8 cellular contexts compared by ENCODE assay signal in the genomic region with DNA sequence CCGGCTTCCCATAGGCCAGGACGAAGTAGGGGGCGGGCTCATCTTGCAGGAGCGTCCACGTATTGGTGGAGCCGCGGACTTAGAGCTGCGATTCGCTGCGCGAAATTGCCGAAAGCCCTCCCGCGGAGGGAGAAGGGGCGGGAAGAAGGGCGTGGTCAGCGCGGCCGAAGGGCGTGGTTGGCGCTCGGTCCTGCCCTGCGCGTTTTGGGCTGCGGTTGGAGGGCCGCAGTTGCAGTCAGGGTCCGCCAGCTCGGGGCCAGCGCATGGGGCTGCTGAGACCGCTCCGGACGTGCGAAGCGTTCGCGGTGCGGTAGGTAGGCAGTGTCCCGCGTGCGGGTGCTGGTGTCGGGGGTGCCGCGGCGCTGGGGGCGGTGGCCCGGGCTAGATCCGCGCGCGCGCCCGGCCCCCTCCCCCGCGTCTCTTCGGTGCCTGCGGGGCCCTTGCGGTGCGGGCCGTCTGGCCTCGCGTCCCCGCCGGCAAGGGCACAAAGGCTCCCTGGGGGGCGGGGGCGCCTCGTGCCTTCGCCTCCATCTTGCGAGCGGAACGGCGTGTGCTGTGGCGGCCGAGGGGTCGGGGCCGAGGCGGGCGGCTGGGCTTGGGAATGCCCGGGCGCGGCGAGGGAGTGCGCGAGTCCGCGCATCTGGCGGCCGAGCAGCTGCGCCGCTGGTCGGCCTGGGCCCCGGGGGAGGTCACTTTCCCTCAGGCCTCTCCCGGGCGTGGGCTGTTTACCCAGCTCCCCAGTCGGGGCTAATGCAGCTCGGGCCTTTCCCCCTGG. TPM values are rescaled to one million over a fixed set of nuclear protein-coding genes. Genes with fewer than 3 reads are reported as not detected.
DNase-seq lines count a peak whose midpoint lies in the region; ATAC-seq and TF ChIP-seq lines count a peak whose summit lies in the region.

A gene with protein sequence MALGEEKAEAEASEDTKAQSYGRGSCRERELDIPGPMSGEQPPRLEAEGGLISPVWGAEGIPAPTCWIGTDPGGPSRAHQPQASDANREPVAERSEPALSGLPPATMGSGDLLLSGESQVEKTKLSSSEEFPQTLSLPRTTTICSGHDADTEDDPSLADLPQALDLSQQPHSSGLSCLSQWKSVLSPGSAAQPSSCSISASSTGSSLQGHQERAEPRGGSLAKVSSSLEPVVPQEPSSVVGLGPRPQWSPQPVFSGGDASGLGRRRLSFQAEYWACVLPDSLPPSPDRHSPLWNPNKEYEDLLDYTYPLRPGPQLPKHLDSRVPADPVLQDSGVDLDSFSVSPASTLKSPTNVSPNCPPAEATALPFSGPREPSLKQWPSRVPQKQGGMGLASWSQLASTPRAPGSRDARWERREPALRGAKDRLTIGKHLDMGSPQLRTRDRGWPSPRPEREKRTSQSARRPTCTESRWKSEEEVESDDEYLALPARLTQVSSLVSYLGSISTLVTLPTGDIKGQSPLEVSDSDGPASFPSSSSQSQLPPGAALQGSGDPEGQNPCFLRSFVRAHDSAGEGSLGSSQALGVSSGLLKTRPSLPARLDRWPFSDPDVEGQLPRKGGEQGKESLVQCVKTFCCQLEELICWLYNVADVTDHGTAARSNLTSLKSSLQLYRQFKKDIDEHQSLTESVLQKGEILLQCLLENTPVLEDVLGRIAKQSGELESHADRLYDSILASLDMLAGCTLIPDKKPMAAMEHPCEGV (plus strand): TSS at position 202 of the 775 bp plus-strand sequence. CDS start 13,029 bp downstream, outside the sequence.

- H3K4me3 ChIP-seq in BLaER1, result peak within 1 kb of the TSS; percentile 91
- peak within 1 kb of the TSS; percentile 93 for H3K4me3 ChIP-seq in colonic mucosa

- intact Hi-C loops in colonic mucosa (cut with DNase I), result no loop called here

- peaks cover 9% of the 10 kb centered on the region for H3K9me3 ChIP-seq in BLaER1
- no peaks in the 10 kb centered on the region for H3K9me3 ChIP-seq in colonic mucosa

- TF ChIP-seq CTCF in colonic mucosa (IDR thresholded peaks at IDR 0.05), result no peak

- DNase-seq in NCI-H524 treated with DMSO at 0.1 percent for 48 hours (lab: John Stamatoyannopoulos, UW), result peak; percentile 81
- DNase-seq in activated CD4-positive, alpha-beta T cell treated with anti-CD3 and anti-CD28 coated beads for 48 hours, result peak; percentile 98
- peak; percentile 98 for DNase-seq in colonic mucosa
- DNase-seq in kidney tubule cell (ENCODE audit: low spot score), result peak; percentile 97
- peak; percentile 88 to 95 for DNase-seq in stimulated activated CD4-positive, alpha-beta T cell treated with anti-CD3 and anti-CD28 coated beads, Interleukin-1b, Interleukin-23, amount 100 ng/mL, for 1 hour (ENCODE audit: low read depth in 2 of 2)

- peaks cover 79% of the 10 kb centered on the region for H3K4me1 ChIP-seq in BLaER1
- peaks cover 6% of the 10 kb centered on the region for H3K4me1 ChIP-seq in colonic mucosa

- H3K27ac ChIP-seq in BLaER1, result peak within 1 kb of the TSS; percentile 92
- peak within 1 kb of the TSS; percentile 84 for H3K27ac ChIP-seq in colonic mucosa

- peak within 1 kb of the TSS; percentile 95 for H3K4me2 ChIP-seq in BLaER1

- peak within 1 kb of the TSS; percentile 95 for H3K9ac ChIP-seq in BLaER1
- H3K9ac ChIP-seq in colonic mucosa (ENCODE audit: low read depth in 2 of 2, low read length in 2 of 2), result peak within 1 kb of the TSS; percentile 83 to 92

- ATAC-seq in GM19324 (IDR thresholded peaks at IDR 0.05; ENCODE audit: low FRiP score, unreplicated experiment), result peak; percentile 93
- ATAC-seq in HG03460 (IDR thresholded peaks at IDR 0.05; ENCODE audit: unreplicated experiment), result peak; percentile 77

- H3K36me3 ChIP-seq in BLaER1, result peaks cover 9% of the 10 kb centered on the region
- no peaks in the 10 kb centered on the region for H3K36me3 ChIP-seq in colonic mucosa

- H3K27me3 ChIP-seq in BLaER1 (no peaks in the 10 kb centered on the region), colonic mucosa (no peaks in the 10 kb centered on the region)

- peaks cover 40% of the 10 kb centered on the region for H4K20me1 ChIP-seq in BLaER1

RNA-seq across cellular contexts. Expression of the gene that starts here (rescaled TPM):
- 1 to 10 TPM; 7.1 to 8.5 TPM for total RNA-seq in colonic mucosa

Comparison
In these comparisons a context has a peak if more than half of its experiments do, and no peak if none do; other contexts are left out.
1. Peak in every context shown above with its lines: DNase-seq, ATAC-seq, H3K4me3 ChIP-seq and H3K27ac ChIP-seq.